Comparison of ENCODE assay signal across 12 cellular contexts in genomic region chr6:160378218-160378617, GRCh38. TPM values are rescaled to one million over a fixed set of nuclear protein-coding genes. Genes with fewer than 3 reads are reported as not detected.
"Had no signal": no experiment of that assay in that cellular context is flagged by ENCODE, and none has a peak within 500 bp of the region (broad histone marks: within the 10 kb centered on the region; RNA-seq: fewer than 3 reads in every experiment).

No MANE protein-coding gene starts in this region.

- H3K9me3 ChIP-seq: lower lobe of right lung, neutrophil had no signal

- H3K36me3 ChIP-seq: lower lobe of right lung, neutrophil, right atrium auricular region had no signal

- ATAC-seq: naive thymus-derived CD8-positive, alpha-beta T cell; stimulated activated effector memory CD8-positive, alpha-beta T cell treated with anti-CD3 and anti-CD28 coated beads, Interleukin-12 subunit alpha, Interleukin-12 subunit beta, amount 100 ng/mL, for 72 hours had no signal

- H3K4me1 ChIP-seq: right atrium auricular region had no signal

- H3K4me3 ChIP-seq: lower lobe of right lung, right atrium auricular region, smooth muscle cell had no signal

- DNase-seq: activated naive CD4-positive, alpha-beta T cell treated with anti-CD3 and anti-CD28 coated beads, Interleukin-2, amount 50 U/mL, for 16 hours; amniotic stem cell; cerebellar nuclear complex; lower lobe of right lung; naive thymus-derived CD8-positive, alpha-beta T cell had no signal

- H3K27ac ChIP-seq: neutrophil, right atrium auricular region had no signal

- H3K27me3 ChIP-seq: neutrophil, right atrium auricular region had no signal

RNA-seq across cellular contexts. Expression of gene SLC22A3, which starts 30.0 kb away (rescaled TPM):
- total RNA-seq: dermis microvascular lymphatic vessel endothelial cell; mononuclear cell; naive thymus-derived CD8-positive, alpha-beta T cell; T-helper 2 cell treated with Interferon-gamma antibody and Interleukin-4, amounts not matched to agents 100 ng/mL and 5 ng/mL, for 36 hours had no signal
- polyA plus RNA-seq: naive thymus-derived CD8-positive, alpha-beta T cell had no signal
